ENCODE assay signal across 8 cellular contexts in the genomic region with DNA sequence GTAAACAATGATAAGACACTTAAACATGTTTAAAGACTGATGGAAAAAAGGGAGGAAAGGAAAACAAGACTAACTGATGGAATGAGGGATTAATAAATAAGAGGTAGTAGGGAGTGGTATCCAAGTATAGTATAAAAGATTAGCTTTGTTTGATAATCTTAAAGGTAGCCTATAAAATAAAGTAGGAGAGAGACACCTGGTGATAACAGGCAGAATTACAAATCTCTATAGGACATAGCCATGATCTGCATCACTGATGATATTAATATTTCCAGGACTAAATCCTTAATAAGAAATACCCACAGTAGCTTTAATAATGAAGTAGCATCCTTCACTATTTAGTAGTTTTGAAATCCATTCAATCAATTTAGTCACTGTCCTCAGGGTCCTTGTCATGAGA. TPM values are rescaled to one million over a fixed set of nuclear protein-coding genes. Genes with fewer than 3 reads are reported as not detected.
DNase-seq lines count a peak whose midpoint lies in the region; ATAC-seq, FAIRE-seq and TF ChIP-seq lines count a peak whose summit lies in the region.

No MANE protein-coding gene starts in this region.

- in situ Hi-C loops in K562 (cut with MboI) = no loop called here

- H3K27me3 Mint-ChIP-seq in Calu3 (ENCODE audit: unreplicated experiment) = no peaks in the 10 kb centered on the region

- BruUV-seq in K562 (replicated peaks; lab: Mats Ljungman, UMichigan) = no TSS peak
- BruUV-seq in Calu3 (replicated peaks; lab: Mats Ljungman, UMichigan) = no TSS peak

- H3K9ac ChIP-seq in K562 (ENCODE audit: insufficient read depth in 1 of 2, low read depth in 2 of 2, low read length in 2 of 2) = no peak overlapping the region

- no peak overlapping the region for H3K4me2 ChIP-seq in DOHH2 (ENCODE audit: low read length)
- no peak overlapping the region for H3K4me2 ChIP-seq in K562 (ENCODE audit: insufficient read depth, low read length)

- POLR2A ChIA-PET in K562 (lab: Yijun Ruan, JAX) = no interaction called here

- no peak overlapping the region for H3K27ac ChIP-seq in DOHH2 (ENCODE audit: low read depth, low read length)
- H3K27ac ChIP-seq in K562 (ENCODE audit: extremely low read depth, low read depth, low read length) = no peak overlapping the region

- peak; percentile 44 for TF ChIP-seq CTCF in DOHH2 (IDR thresholded peaks at IDR 0.05; ENCODE audit: low read depth, low read length, poor library complexity, severe bottlenecking)
- peak in 1 of 3 experiments; percentile 45; a peak in 2 of 6 replicates for TF ChIP-seq CTCF in K562 (IDR thresholded peaks at IDR 0.05 in 2 of 3, conservative IDR thresholded peaks at IDR 0.05 in 1 of 3; ENCODE audit: insufficient read depth in 2 of 3, low read depth in 1 of 3, low read length in 3 of 3)
- TF ChIP-seq CTCF in Calu3 (IDR thresholded peaks at IDR 0.05; ENCODE audit: unreplicated experiment) = no peak

- H4K20me1 ChIP-seq in DOHH2 (ENCODE audit: control insufficient read depth, insufficient read depth, low read depth, low read length) (no peaks in the 10 kb centered on the region), K562 (replicated peaks; ENCODE audit: control insufficient read depth, insufficient read depth, low read length) (no peaks in the 10 kb centered on the region)

- no peaks in the 10 kb centered on the region for H3K9me3 ChIP-seq in DOHH2 (ENCODE audit: control insufficient read depth, insufficient read depth, low read length)
- H3K9me3 ChIP-seq in K562 (replicated peaks; ENCODE audit: control insufficient read depth, insufficient read depth, low read depth, low read length) = no peaks in the 10 kb centered on the region

- H2AFZ ChIP-seq in K562 (ENCODE audit: low read depth, low read length) = no peak overlapping the region

- H3K4me3 ChIP-seq in DOHH2 (ENCODE audit: low read length) (no peak overlapping the region), K562 (no peak overlapping the region)

- H3K27me3 ChIP-seq in DOHH2 (ENCODE audit: control insufficient read depth, low read length) (no peaks in the 10 kb centered on the region), K562 (ENCODE audit: control insufficient read depth in 2 of 2, insufficient read depth in 2 of 2, low read length in 2 of 2) (no peaks in the 10 kb centered on the region)

- TF ChIP-seq POLR2A in K562 (conservative IDR thresholded peaks at IDR 0.05) = no peak

- peak; percentile 66 to 73 for TF ChIP-seq RAD21 in K562 (CRISPR knock-in tag; conservative IDR thresholded peaks at IDR 0.05 in 1 of 2, IDR thresholded peaks at IDR 0.05 in 1 of 2)

- H3K27ac Mint-ChIP-seq in Calu3 (ENCODE audit: unreplicated experiment) = no peak overlapping the region

- TF ChIP-seq EP300 in K562 (IDR thresholded peaks at IDR 0.05; ENCODE audit: low read length) = no peak

- peak; percentile 6 for FAIRE-seq in K562 (lab: Jason Lieb, UNC)

- CTCF ChIA-PET in K562 (lab: Yijun Ruan, JAX; ENCODE audit: low intra/inter-chr PET ratio) (interaction anchor here (0.6 to 1.4 kb wide), 5 partner anchors 70 to 596 kb away, joined by 3 to 11 read pairs (median 4); partner anchors contain the start of gene MAPK1IP1L), Calu3 (lab: Charles Lee) (interaction anchor here (0.6 to 1.6 kb wide), 13 partner anchors 14 to 356 kb away, joined by 3 to 19 read pairs (median 5); partner anchors contain the start of genes LGALS3, MAPK1IP1L, SOCS4 and WDHD1)

- no peaks in the 10 kb centered on the region for H3K9me3 Mint-ChIP-seq in Calu3 (ENCODE audit: low read depth, unreplicated experiment)

- H3K9me1 ChIP-seq in K562 (ENCODE audit: control insufficient read depth, insufficient read depth, low read length) = no peaks in the 10 kb centered on the region

- H3K4me1 ChIP-seq in DOHH2 (ENCODE audit: control insufficient read depth, low read length) = no peaks in the 10 kb centered on the region
- no peaks in the 10 kb centered on the region for H3K4me1 ChIP-seq in K562 (replicated peaks in 1 of 2; ENCODE audit: control insufficient read depth in 2 of 2, insufficient read depth in 2 of 2, low read length in 2 of 2)

- H3K9me2 ChIP-seq in DOHH2 (replicated peaks; ENCODE audit: control insufficient read depth, low read length) = no peaks in the 10 kb centered on the region

- H3K79me2 ChIP-seq in DOHH2 (ENCODE audit: control insufficient read depth, low read length) = no peaks in the 10 kb centered on the region
- H3K79me2 ChIP-seq in K562 (ENCODE audit: control insufficient read depth, insufficient read depth, low read length) = no peaks in the 10 kb centered on the region

- ATAC-seq in K562 (no peak), HG02885 (IDR thresholded peaks at IDR 0.05; ENCODE audit: poor library complexity, unreplicated experiment) (no peak), HG02973 (IDR thresholded peaks at IDR 0.05; ENCODE audit: unreplicated experiment) (no peak)

- peaks cover 75% of the 10 kb centered on the region for H3K36me3 ChIP-seq in DOHH2 (ENCODE audit: control insufficient read depth, low read length)
- H3K36me3 ChIP-seq in K562 (ENCODE audit: control insufficient read depth, insufficient read depth, low read length) = peaks cover 68% of the 10 kb centered on the region; the same call in 2 of the 3 replicates

- H3K4me3 Mint-ChIP-seq in Calu3 (ENCODE audit: low read depth, unreplicated experiment) = no peak overlapping the region

- intact Hi-C loops in K562 (cut with micrococcal nuclease) = loop anchor here (1.0 kb wide), 1 partner anchor 72 kb away; no protein-coding TSS in a partner anchor
- intact Hi-C loops in Calu3 (cut with micrococcal nuclease; ENCODE audit: unreplicated experiment) = loop anchor here (1.0 kb wide), 1 partner anchor 72 kb away; no protein-coding TSS in a partner anchor

- H3K36me3 Mint-ChIP-seq in Calu3 (ENCODE audit: insufficient read depth, unreplicated experiment) = peaks cover 6% of the 10 kb centered on the region

- DNase-seq in M059J (ENCODE audit: low read depth) = peak; percentile 42
- DNase-seq in K562 (ENCODE audit: extremely low read depth in 1 of 4, low spot score in 3 of 4) = peak in 1 of 4 experiments; percentile 5
- peak; percentile 35 for DNase-seq in left kidney (ENCODE audit: low read depth, low spot score)
- no peak for DNase-seq in Calu3
- DNase-seq in activated CD4-positive, alpha-beta T cell treated with anti-CD3 and anti-CD28 coated beads for 1 hour = no peak

- peaks cover 2% of the 10 kb centered on the region; the same call in 1 of the 2 replicates for H3F3A ChIP-seq in DOHH2 (ENCODE audit: control insufficient read depth, insufficient read depth)

- peaks cover 5% of the 10 kb centered on the region for H3K4me1 Mint-ChIP-seq in Calu3 (ENCODE audit: low read depth, unreplicated experiment)

RNA-seq across cellular contexts. Expression of gene DLGAP5, which starts 30.4 kb away (rescaled TPM):
- 78.0 and 101 TPM in 2 replicates for total RNA-seq in M059J (2014; rRNA removed; shearing (Covaris generic))
- total RNA-seq in K562 (2011; cell fraction: chromatin; rRNA removed; ENCODE audit: low replicate concordance) = 22.3 and 81.8 TPM in 2 replicates
- 26.0 and 31.3 TPM in 2 replicates for total RNA-seq in K562 (2011; cell fraction: nucleolus; rRNA removed)
- total RNA-seq in K562 (2011; cell fraction: nucleoplasm; rRNA removed) = 44.8 and 67.1 TPM in 2 replicates
- total RNA-seq in K562 (2014; rRNA removed) = 33.2 and 39.1 TPM in 2 replicates
- total RNA-seq in K562 (2014; rRNA removed; fragmentation: Illumina TruSeq; extraction: Trizol) = 80.0 and 91.7 TPM in 2 replicates
- 69.4 and 74.0 TPM in 2 replicates for total RNA-seq in K562 (2015; rRNA removed; fragmentation: Illumina TruSeq; extraction: Trizol)
- total RNA-seq in K562 (2021) = 55.7 and 56.0 TPM in 2 replicates
- polyA plus RNA-seq in K562 (2011; rRNA removed) = 39.2 and 59.9 TPM in 2 replicates
- polyA plus RNA-seq in K562 (2011; cell fraction: cytosol; rRNA removed) = 2.8 and 6.6 TPM in 2 replicates
- polyA plus RNA-seq in K562 (2011; cell fraction: nucleus; rRNA removed) = 76.5 and 97.9 TPM in 2 replicates
- polyA plus RNA-seq in K562 (2012) = 33.9 and 38.8 TPM in 2 replicates
- 64.7 and 71.5 TPM in 2 replicates for polyA plus RNA-seq in K562 (2014; fragmentation: Illumina TruSeq; extraction: Trizol)
- 10 to 100 TPM; 49.6 to 72.4 TPM for polyA plus RNA-seq in K562 (2014; fragmentation: Nextera tagmentation; extraction: Ambion mirVana)
- 38.3 and 42.1 TPM in 2 replicates for polyA plus RNA-seq in K562 (2014; rRNA removed)
- polyA minus RNA-seq in K562 (2011; rRNA and poly(A)+ RNA removed) = 64.7 and 65.6 TPM in 2 replicates
- 13.7 and 20.7 TPM in 2 replicates for polyA minus RNA-seq in K562 (2011; cell fraction: cytosol; rRNA and poly(A)+ RNA removed)
- polyA minus RNA-seq in K562 (2011; cell fraction: nucleus; rRNA and poly(A)+ RNA removed) = 51.7 and 101 TPM in 2 replicates
- total RNA-seq in Calu3 (2022) = 48.7 and 54.3 TPM in 2 replicates

RNA-seq across cellular contexts. Expression of gene LGALS3, which starts 31.9 kb away (rescaled TPM):
- total RNA-seq in M059J (2014; rRNA removed; shearing (Covaris generic)) = 56.2 and 80.1 TPM in 2 replicates
- total RNA-seq in K562 (2011; cell fraction: chromatin; rRNA removed; ENCODE audit: low replicate concordance) = 0.56 and 1.9 TPM in 2 replicates
- 0.67 and 1.1 TPM in 2 replicates for total RNA-seq in K562 (2011; cell fraction: nucleolus; rRNA removed)
- 0.44 and 1.3 TPM in 2 replicates for total RNA-seq in K562 (2011; cell fraction: nucleoplasm; rRNA removed)
- 1.9 and 5.2 TPM in 2 replicates for total RNA-seq in K562 (2014; rRNA removed)
- 0.73 and 0.89 TPM in 2 replicates for total RNA-seq in K562 (2014; rRNA removed; fragmentation: Illumina TruSeq; extraction: Trizol)
- total RNA-seq in K562 (2015; rRNA removed; fragmentation: Illumina TruSeq; extraction: Trizol) = 1.4 and 1.8 TPM in 2 replicates
- 1.4 and 1.6 TPM in 2 replicates for total RNA-seq in K562 (2021)
- polyA plus RNA-seq in K562 (2011; rRNA removed) = 1.4 and 1.5 TPM in 2 replicates
- polyA plus RNA-seq in K562 (2011; cell fraction: cytosol; rRNA removed) = 1.2 and 2.0 TPM in 2 replicates
- polyA plus RNA-seq in K562 (2011; cell fraction: nucleus; rRNA removed) = 0.48 and 2.0 TPM in 2 replicates
- polyA plus RNA-seq in K562 (2012) = 1.8 and 3.4 TPM in 2 replicates
- polyA plus RNA-seq in K562 (2014; fragmentation: Illumina TruSeq; extraction: Trizol) = 0.76 and 1.1 TPM in 2 replicates
- under 1 TPM; 0.04 to 0.31 TPM for polyA plus RNA-seq in K562 (2014; fragmentation: Nextera tagmentation; extraction: Ambion mirVana)
- polyA plus RNA-seq in K562 (2014; rRNA removed) = 0.99 and 2.7 TPM in 2 replicates
- 0.36 and 1.3 TPM in 2 replicates for polyA minus RNA-seq in K562 (2011; rRNA and poly(A)+ RNA removed)
- polyA minus RNA-seq in K562 (2011; cell fraction: cytosol; rRNA and poly(A)+ RNA removed) = not detected in 2 replicates
- polyA minus RNA-seq in K562 (2011; cell fraction: nucleus; rRNA and poly(A)+ RNA removed) = 0.44 and 0.94 TPM in 2 replicates
- 429 and 672 TPM in 2 replicates for total RNA-seq in Calu3 (2022)

Comparison
In these comparisons a context has a peak if more than half of its experiments do, and no peak if none do; other contexts are left out.
1. DNase-seq: peak in M059J (single experiment) and left kidney (single experiment); none in Calu3 (single experiment) and activated CD4-positive, alpha-beta T cell treated with anti-CD3 and anti-CD28 coated beads for 1 hour (single experiment).